ENCODE assay signal across 23 cellular contexts in genomic region chr22:19728836-19729235, GRCh38. TPM values are rescaled to one million over a fixed set of nuclear protein-coding genes. Genes with fewer than 3 reads are reported as not detected.
"Had no signal": no experiment of that assay in that cellular context is flagged by ENCODE, and none has a peak within 500 bp of the region (broad histone marks: within the 10 kb centered on the region; RNA-seq: fewer than 3 reads in every experiment).

No MANE protein-coding gene starts in this region.

- H3K36me3 Mint-ChIP-seq: activated naive CD8-positive, alpha-beta T cell treated with anti-CD3 and anti-CD28 coated beads, Interleukin-2, amount 10 ng/mL, durations not matched to agents 7 days and 5 days had no signal

- H3K36me3 ChIP-seq: adrenal gland, colonic mucosa, MG63 had no signal

- H3K27ac ChIP-seq: adrenal gland, colonic mucosa had no signal

- H3K4me3 Mint-ChIP-seq: activated CD8-positive, alpha-beta T cell treated with anti-CD3 and anti-CD28 coated beads, Interleukin-2, amount 10 ng/mL, durations not matched to agents 7 days and 5 days; activated naive CD8-positive, alpha-beta T cell treated with anti-CD3 and anti-CD28 coated beads, Interleukin-2, amount 10 ng/mL, durations not matched to agents 7 days and 5 days; activated T-helper 1 cell treated with anti-CD3 and anti-CD28 coated beads, Interleukin-12 subunit alpha, Interleukin-12 subunit beta, Interleukin-2, Interleukin-4 antibody, amounts not matched to agents 30 ng/mL and 10 ng/mL and 1 ng/mL, durations not matched to agents 14 hours and 24 hours and 36 hours; T-helper 1 cell treated with Interleukin-12 subunit alpha and Interleukin-12 subunit beta and Interleukin-4 antibody, amounts not matched to agents 30 μg/mL and 1 μg/mL, for 36 hours had no signal

- H3K27ac Mint-ChIP-seq: activated CD8-positive, alpha-beta T cell treated with anti-CD3 and anti-CD28 coated beads, Interleukin-2, amount 10 ng/mL, durations not matched to agents 7 days and 5 days; activated naive CD8-positive, alpha-beta T cell treated with anti-CD3 and anti-CD28 coated beads, Interleukin-2, amount 10 ng/mL, durations not matched to agents 7 days and 5 days; activated T-helper 1 cell treated with anti-CD3 and anti-CD28 coated beads, Interleukin-12 subunit alpha, Interleukin-12 subunit beta, Interleukin-2, Interleukin-4 antibody, amounts not matched to agents 30 ng/mL and 10 ng/mL and 1 ng/mL, durations not matched to agents 14 hours and 24 hours and 36 hours; T-helper 1 cell treated with Interleukin-12 subunit alpha and Interleukin-12 subunit beta and Interleukin-4 antibody, amounts not matched to agents 30 μg/mL and 1 μg/mL, for 36 hours had no signal

- ATAC-seq: activated CD4-positive, CD25-positive, alpha-beta regulatory T cell treated with anti-CD3 and anti-CD28 coated beads, Interleukin-2, amount 50 U/mL, for 24 hours; activated CD8-positive, alpha-beta T cell treated with anti-CD3 and anti-CD28 coated beads, Interleukin-2, amount 10 ng/mL, durations not matched to agents 7 days and 5 days; PC-3 had no signal

- H3K4me3 ChIP-seq: adrenal gland, colonic mucosa, MG63 had no signal

- H3K27me3 ChIP-seq: adrenal gland, MG63 had no signal

- H3K9me3 ChIP-seq: adrenal gland, colonic mucosa, MG63 had no signal

- H3K9me3 Mint-ChIP-seq: activated naive CD8-positive, alpha-beta T cell treated with anti-CD3 and anti-CD28 coated beads, Interleukin-2, amount 10 ng/mL, durations not matched to agents 7 days and 5 days; activated T-helper 1 cell treated with anti-CD3 and anti-CD28 coated beads, Interleukin-12 subunit alpha, Interleukin-12 subunit beta, Interleukin-2, Interleukin-4 antibody, amounts not matched to agents 30 ng/mL and 10 ng/mL and 1 ng/mL, durations not matched to agents 14 hours and 24 hours and 36 hours; T-helper 1 cell treated with Interleukin-12 subunit alpha and Interleukin-12 subunit beta and Interleukin-4 antibody, amounts not matched to agents 30 μg/mL and 1 μg/mL, for 36 hours had no signal

- DNase-seq: activated CD4-positive, alpha-beta T cell treated with anti-CD3 and anti-CD28 coated beads for 4 hours; activated CD4-positive, alpha-beta T cell treated with anti-CD3 and anti-CD28 coated beads, Interleukin-2, amount 50 U/mL, for 4 hours; activated CD8-positive, alpha-beta memory T cell treated with anti-CD3 and anti-CD28 coated beads, Interleukin-2, amount 50 U/mL, for 48 hours; activated CD8-positive, alpha-beta T cell treated with anti-CD3 and anti-CD28 coated beads, Interleukin-2, amount 10 ng/mL, durations not matched to agents 7 days and 5 days; activated effector memory CD4-positive, alpha-beta T cell treated with Interleukin-2 at 50 U/mL for 16 hours; activated naive CD4-positive, alpha-beta T cell; activated naive CD8-positive, alpha-beta T cell treated with anti-CD3 and anti-CD28 coated beads, Interleukin-2, amount 10 ng/mL, durations not matched to agents 7 days and 5 days; activated T-cell treated with anti-CD3 and anti-CD28 coated beads, Interleukin-2, amount 50 U/mL, for 1 hour; adrenal gland; anterior cingulate cortex; cerebellar nuclear complex; colonic mucosa; MG63; MV-4-11; NCI-H1092 treated with DMSO at 0.1 percent for 48 hours; NCI-H1417 treated with DMSO at 0.1 percent for 48 hours; NCI-H187; NCI-H2081; NCI-H524; PC-3 had no signal

RNA-seq across cellular contexts. Expression of gene GP1BB, which starts 5.5 kb away (rescaled TPM):
- total RNA-seq: activated CD8-positive, alpha-beta T cell treated with anti-CD3 and anti-CD28 coated beads, Interleukin-2, amount 10 ng/mL, durations not matched to agents 7 days and 5 days; activated naive CD8-positive, alpha-beta T cell treated with anti-CD3 and anti-CD28 coated beads, Interleukin-2, amount 10 ng/mL, durations not matched to agents 7 days and 5 days; activated T-helper 1 cell treated with anti-CD3 and anti-CD28 coated beads, Interleukin-12 subunit alpha, Interleukin-12 subunit beta, Interleukin-2, Interleukin-4 antibody, amounts not matched to agents 30 ng/mL and 10 ng/mL and 1 ng/mL, durations not matched to agents 14 hours and 24 hours and 36 hours had no signal

RNA-seq across cellular contexts. Expression of gene SEPTIN5, which starts 14.5 kb away (rescaled TPM):
- total RNA-seq: activated naive CD8-positive, alpha-beta T cell treated with anti-CD3 and anti-CD28 coated beads, Interleukin-2, amount 10 ng/mL, durations not matched to agents 7 days and 5 days had no signal
